In genomic region chr1:16897653-16898052, GRCh38 we compare ENCODE assay signal across 10 cellular contexts. TPM values are rescaled to one million over a fixed set of nuclear protein-coding genes. Genes with fewer than 3 reads are reported as not detected.
DNase-seq lines count a peak whose midpoint lies in the region; ATAC-seq and TF ChIP-seq lines count a peak whose summit lies in the region.
"Not testable (repeated sequence)": the region's sequence is repeated elsewhere in the genome, so short reads cannot be mapped to it uniquely, and the experiment has no call there.
"Had no signal": no experiment of that assay in that cellular context is flagged by ENCODE, and none has a peak within 500 bp of the region (broad histone marks: within the 10 kb centered on the region; RNA-seq: fewer than 3 reads in every experiment).

No MANE protein-coding gene starts in this region.

- not testable (repeated sequence) for DNase-seq in HCT116 (ENCODE audit: low read depth, low spot score); T-cell; activated CD4-positive, alpha-beta T cell treated with anti-CD3 and anti-CD28 coated beads, Interleukin-2, amount 10 ng/mL, durations not matched to agents 7 days and 5 days; activated T-helper 2 cell treated with anti-CD3 and anti-CD28 coated beads, Interferon-gamma antibody, Interleukin-2, Interleukin-4, amounts not matched to agents 10 μg/mL and 5 μg/mL and 100 μg/mL, durations not matched to agents 14 hours and 24 hours and 36 hours (ENCODE audit: low spot score); naive thymus-derived CD4-positive, alpha-beta T cell
- peak; percentile 79 for DNase-seq in mammary epithelial cell

- not testable (repeated sequence) for H3K9me3 Mint-ChIP-seq in T-cell; activated CD4-positive, alpha-beta T cell treated with anti-CD3 and anti-CD28 coated beads, Interleukin-2, amount 10 ng/mL, durations not matched to agents 7 days and 5 days; activated T-helper 2 cell treated with anti-CD3 and anti-CD28 coated beads, Interferon-gamma antibody, Interleukin-2, Interleukin-4, amounts not matched to agents 10 μg/mL and 5 μg/mL and 100 μg/mL, durations not matched to agents 14 hours and 24 hours and 36 hours; naive thymus-derived CD4-positive, alpha-beta T cell; stimulated activated naive CD8-positive, alpha-beta T cell treated with anti-CD3 and anti-CD28 coated beads, Interleukin-15, Interleukin-2, amounts not matched to agents 100 ng/mL and 50 ng/mL, for 24 hours

- RAD21 ChIA-PET in HCT116 (lab: Charles Lee; ENCODE audit: low non-redundant PET in 1 of 2, low total read pairs in 2 of 2, uncharacterized antibody in 2 of 2, unreplicated experiment in 2 of 2): not testable (repeated sequence)

- POLR2A ChIA-PET in HCT116 (lab: Charles Lee): not testable (repeated sequence)
- POLR2A ChIA-PET in T-cell (lab: Charles Lee): interaction anchor here in 1 of 2 donors (0.6 kb wide), 1 partner anchor 154 kb away, joined by 3 read pairs; no protein-coding TSS in a partner anchor
- POLR2A ChIA-PET in activated CD4-positive, alpha-beta T cell treated with anti-CD3 and anti-CD28 coated beads, Interleukin-2, amount 10 ng/mL, durations not matched to agents 7 days and 5 days (lab: Charles Lee): interaction anchor here (0.6 kb wide), 1 partner anchor 8 kb away, joined by 7 read pairs; no protein-coding TSS in a partner anchor
- POLR2A ChIA-PET in naive thymus-derived CD4-positive, alpha-beta T cell (lab: Charles Lee): interaction anchor here (0.7 to 1.0 kb wide), 3 partner anchors 10 to 156 kb away, joined by 3 read pairs; partner anchors contain the start of gene SDHB

- TF ChIP-seq RAD21 in HCT116 (IDR thresholded peaks at IDR 0.05; ENCODE audit: low read depth): not testable (repeated sequence)

- BruUV-seq in HCT116 (replicated peaks; lab: Mats Ljungman, UMichigan); mammary epithelial cell (replicated peaks; lab: Mats Ljungman, UMichigan): not testable (repeated sequence)

- not testable (repeated sequence) for H4K20me1 ChIP-seq in HCT116 (ENCODE audit: insufficient read depth); mammary epithelial cell (ENCODE audit: insufficient read depth, low read length)

- H3K4me3 Mint-ChIP-seq in T-cell: peak overlapping the region; percentile 65 to 84 (median 73)
- H3K4me3 Mint-ChIP-seq in activated CD4-positive, alpha-beta T cell treated with anti-CD3 and anti-CD28 coated beads, Interleukin-2, amount 10 ng/mL, durations not matched to agents 7 days and 5 days: peak overlapping the region; percentile 48
- peak overlapping the region; percentile 79 for H3K4me3 Mint-ChIP-seq in activated T-helper 2 cell treated with anti-CD3 and anti-CD28 coated beads, Interferon-gamma antibody, Interleukin-2, Interleukin-4, amounts not matched to agents 10 μg/mL and 5 μg/mL and 100 μg/mL, durations not matched to agents 14 hours and 24 hours and 36 hours (ENCODE audit: low read depth)
- peak overlapping the region in 9 of 10 donors; percentile 3 to 83 (median 75) for H3K4me3 Mint-ChIP-seq in naive thymus-derived CD4-positive, alpha-beta T cell
- H3K4me3 Mint-ChIP-seq in stimulated activated naive CD8-positive, alpha-beta T cell treated with anti-CD3 and anti-CD28 coated beads, Interleukin-15, Interleukin-2, amounts not matched to agents 100 ng/mL and 50 ng/mL, for 24 hours: peak overlapping the region; percentile 48

- not testable (repeated sequence) for H3K4me2 ChIP-seq in HCT116 (ENCODE audit: low read length); mammary epithelial cell (ENCODE audit: insufficient read depth, low read depth, low read length)

- 93% methylated on average over 1 of the region's 1 CpG for WGBS in mammary epithelial cell (ENCODE audit: low coverage, missing lambda C conversion rate)

- CTCF ChIA-PET in HCT116 (lab: Charles Lee): interaction anchor here (0.9 kb wide), 1 partner anchor 277 kb away, joined by 4 read pairs; no protein-coding TSS in a partner anchor
- CTCF ChIA-PET in T-cell (lab: Charles Lee); mammary epithelial cell (lab: Charles Lee; ENCODE audit: low non-redundant PET); naive thymus-derived CD4-positive, alpha-beta T cell (lab: Charles Lee): not testable (repeated sequence)
- CTCF ChIA-PET in activated CD4-positive, alpha-beta T cell treated with anti-CD3 and anti-CD28 coated beads, Interleukin-2, amount 10 ng/mL, durations not matched to agents 7 days and 5 days (lab: Charles Lee): interaction anchor here (0.6 kb wide), 1 partner anchor 1537 kb away, joined by 4 read pairs; no protein-coding TSS in a partner anchor

- H3K27me3 ChIP-seq in HCT116 (ENCODE audit: insufficient read depth, low read length); mammary epithelial cell (ENCODE audit: insufficient read depth, low read length); naive thymus-derived CD4-positive, alpha-beta T cell (ENCODE audit: control insufficient read depth in 2 of 2, insufficient read depth in 2 of 2, low read length in 2 of 2): not testable (repeated sequence)

- not testable (repeated sequence) for H3K27me3 Mint-ChIP-seq in T-cell; activated CD4-positive, alpha-beta T cell treated with anti-CD3 and anti-CD28 coated beads, Interleukin-2, amount 10 ng/mL, durations not matched to agents 7 days and 5 days; activated T-helper 2 cell treated with anti-CD3 and anti-CD28 coated beads, Interferon-gamma antibody, Interleukin-2, Interleukin-4, amounts not matched to agents 10 μg/mL and 5 μg/mL and 100 μg/mL, durations not matched to agents 14 hours and 24 hours and 36 hours (ENCODE audit: low read depth); stimulated activated naive CD8-positive, alpha-beta T cell treated with anti-CD3 and anti-CD28 coated beads, Interleukin-15, Interleukin-2, amounts not matched to agents 100 ng/mL and 50 ng/mL, for 24 hours
- H3K27me3 Mint-ChIP-seq in naive thymus-derived CD4-positive, alpha-beta T cell: peaks cover 0 to 16% (median 0%) of the 10 kb centered on the region in 5 donors

- not testable (repeated sequence) for ATAC-seq in HCT116; T-cell (replicated peaks in 1 of 4); naive thymus-derived CD4-positive, alpha-beta T cell

- in situ Hi-C loops in mammary epithelial cell (cut with MboI; ENCODE audit: low sequenced_read_pairs in 2 of 2): not testable (repeated sequence)

- H3K27ac ChIP-seq in C4-2B (peak overlapping the region; percentile 73), HCT116 (ENCODE audit: low read depth, low read length) (peak overlapping the region; percentile 90; the same call in 1 of the 2 replicates)
- H3K27ac ChIP-seq in mammary epithelial cell (ENCODE audit: insufficient read depth, low read depth, low read length); naive thymus-derived CD4-positive, alpha-beta T cell (ENCODE audit: low read depth, low read length): not testable (repeated sequence)

- dilution Hi-C loops in mammary epithelial cell (cut with HindIII; ENCODE audit: low sequenced_read_pairs): not testable (repeated sequence)

- not testable (repeated sequence) for TF ChIP-seq CTCF in C4-2B (conservative IDR thresholded peaks at IDR 0.05); HCT116 (IDR thresholded peaks at IDR 0.05 in 2 of 3, conservative IDR thresholded peaks at IDR 0.05 in 1 of 3; ENCODE audit: borderline replicate concordance in 1 of 3, insufficient read depth in 1 of 3, low read depth in 2 of 3, low read length in 2 of 3); mammary epithelial cell (conservative IDR thresholded peaks at IDR 0.05 in 1 of 2, IDR thresholded peaks at IDR 0.05 in 1 of 2; ENCODE audit: extremely low read depth in 1 of 2, insufficient read depth in 1 of 2, low read depth in 1 of 2, low read length in 2 of 2)

- H3K36me3 ChIP-seq in HCT116 (ENCODE audit: control insufficient read depth in 1 of 2, insufficient read depth in 2 of 2, low read length in 2 of 2); mammary epithelial cell (ENCODE audit: insufficient read depth, low read length); naive thymus-derived CD4-positive, alpha-beta T cell (ENCODE audit: control insufficient read depth in 2 of 3, insufficient read depth in 3 of 3, low read length in 3 of 3): not testable (repeated sequence)

- peaks cover 40 to 55% (median 42%) of the 10 kb centered on the region in 3 donors for H3K4me1 Mint-ChIP-seq in T-cell
- H3K4me1 Mint-ChIP-seq in activated CD4-positive, alpha-beta T cell treated with anti-CD3 and anti-CD28 coated beads, Interleukin-2, amount 10 ng/mL, durations not matched to agents 7 days and 5 days: peaks cover 54% of the 10 kb centered on the region
- H3K4me1 Mint-ChIP-seq in activated T-helper 2 cell treated with anti-CD3 and anti-CD28 coated beads, Interferon-gamma antibody, Interleukin-2, Interleukin-4, amounts not matched to agents 10 μg/mL and 5 μg/mL and 100 μg/mL, durations not matched to agents 14 hours and 24 hours and 36 hours (ENCODE audit: low read depth): peaks cover 31% of the 10 kb centered on the region
- H3K4me1 Mint-ChIP-seq in naive thymus-derived CD4-positive, alpha-beta T cell: peaks cover 31 to 55% (median 52%) of the 10 kb centered on the region in 7 donors
- peaks cover 56% of the 10 kb centered on the region for H3K4me1 Mint-ChIP-seq in stimulated activated naive CD8-positive, alpha-beta T cell treated with anti-CD3 and anti-CD28 coated beads, Interleukin-15, Interleukin-2, amounts not matched to agents 100 ng/mL and 50 ng/mL, for 24 hours (ENCODE audit: low read depth)

- not testable (repeated sequence) for TF ChIP-seq POLR2A in HCT116 (IDR thresholded peaks at IDR 0.05; ENCODE audit: borderline replicate concordance, extremely low read depth, insufficient read depth, insufficient read length)

- H3K9me2 ChIP-seq in HCT116 (ENCODE audit: insufficient read depth): not testable (repeated sequence)

- H3K79me2 ChIP-seq in HCT116 (ENCODE audit: insufficient read depth, low read length); mammary epithelial cell (ENCODE audit: insufficient read depth, low read length): not testable (repeated sequence)

- peaks cover 12 to 33% of the 10 kb centered on the region in 2 experiments for H3K4me1 ChIP-seq in HCT116 (ENCODE audit: control insufficient read depth in 1 of 2, insufficient read depth in 2 of 2, low read length in 2 of 2)
- H3K4me1 ChIP-seq in mammary epithelial cell (ENCODE audit: insufficient read depth, low read length); naive thymus-derived CD4-positive, alpha-beta T cell (ENCODE audit: control insufficient read depth in 2 of 2, insufficient read depth in 2 of 2, low read length in 2 of 2): not testable (repeated sequence)

- H3K4me3 ChIP-seq in HCT116 (replicated peaks in 1 of 2; ENCODE audit: low read depth in 1 of 2, low read length in 2 of 2); mammary epithelial cell (replicated peaks in 1 of 3; ENCODE audit: insufficient read depth in 1 of 3, low read depth in 2 of 3, low read length in 3 of 3); naive thymus-derived CD4-positive, alpha-beta T cell (ENCODE audit: low read length): not testable (repeated sequence)

- not testable (repeated sequence) for H3K9me3 ChIP-seq in HCT116 (ENCODE audit: control insufficient read depth in 1 of 2, insufficient read depth in 1 of 2, low read depth in 1 of 2, low read length in 2 of 2); mammary epithelial cell (replicated peaks; ENCODE audit: insufficient read depth, low read length); naive thymus-derived CD4-positive, alpha-beta T cell (ENCODE audit: control insufficient read depth in 2 of 3, low read length in 3 of 3)

- peak overlapping the region; percentile 93 to 100 for H3K27ac Mint-ChIP-seq in T-cell
- peak overlapping the region; percentile 83 for H3K27ac Mint-ChIP-seq in activated CD4-positive, alpha-beta T cell treated with anti-CD3 and anti-CD28 coated beads, Interleukin-2, amount 10 ng/mL, durations not matched to agents 7 days and 5 days
- H3K27ac Mint-ChIP-seq in activated T-helper 2 cell treated with anti-CD3 and anti-CD28 coated beads, Interferon-gamma antibody, Interleukin-2, Interleukin-4, amounts not matched to agents 10 μg/mL and 5 μg/mL and 100 μg/mL, durations not matched to agents 14 hours and 24 hours and 36 hours: peak overlapping the region; percentile 81
- H3K27ac Mint-ChIP-seq in naive thymus-derived CD4-positive, alpha-beta T cell: peak overlapping the region; percentile 26 to 100 (median 86)
- peak overlapping the region; percentile 77 for H3K27ac Mint-ChIP-seq in stimulated activated naive CD8-positive, alpha-beta T cell treated with anti-CD3 and anti-CD28 coated beads, Interleukin-15, Interleukin-2, amounts not matched to agents 100 ng/mL and 50 ng/mL, for 24 hours

- not testable (repeated sequence) for H2AFZ ChIP-seq in HCT116 (ENCODE audit: low read depth, low read length, poor library complexity, severe bottlenecking); mammary epithelial cell (ENCODE audit: low read depth, low read length)

- intact Hi-C loops in HCT116 (cut with micrococcal nuclease); activated T-helper 2 cell treated with anti-CD3 and anti-CD28 coated beads, Interferon-gamma antibody, Interleukin-2, Interleukin-4, amounts not matched to agents 10 μg/mL and 5 μg/mL and 100 μg/mL, durations not matched to agents 14 hours and 24 hours and 36 hours (cut with micrococcal nuclease); mammary epithelial cell (cut with micrococcal nuclease): not testable (repeated sequence)
- intact Hi-C loops in naive thymus-derived CD4-positive, alpha-beta T cell (cut with micrococcal nuclease): loop anchor here in 1 of 2 donors (5.0 kb wide), 1 partner anchor 385 kb away; the partner anchor contains the start of gene RNU1-1

- H3K36me3 Mint-ChIP-seq in T-cell; activated CD4-positive, alpha-beta T cell treated with anti-CD3 and anti-CD28 coated beads, Interleukin-2, amount 10 ng/mL, durations not matched to agents 7 days and 5 days (ENCODE audit: low read depth); activated T-helper 2 cell treated with anti-CD3 and anti-CD28 coated beads, Interferon-gamma antibody, Interleukin-2, Interleukin-4, amounts not matched to agents 10 μg/mL and 5 μg/mL and 100 μg/mL, durations not matched to agents 14 hours and 24 hours and 36 hours (ENCODE audit: low read depth); naive thymus-derived CD4-positive, alpha-beta T cell; stimulated activated naive CD8-positive, alpha-beta T cell treated with anti-CD3 and anti-CD28 coated beads, Interleukin-15, Interleukin-2, amounts not matched to agents 100 ng/mL and 50 ng/mL, for 24 hours (ENCODE audit: low read depth): not testable (repeated sequence)

- not testable (repeated sequence) for H3K9ac ChIP-seq in HCT116 (ENCODE audit: low read length); mammary epithelial cell (ENCODE audit: insufficient read depth, low read length)

RNA-seq across cellular contexts. Expression of gene RNU1-2, which starts 1.9 kb away (rescaled TPM):
- total RNA-seq in HCT116 (2021; ENCODE audit: unreplicated experiment) (1,685 TPM), T-cell (1,000 to 10,000 TPM; 2,148 to 4,743 (median 3,650) TPM), mammary epithelial cell (1,000 to 10,000 TPM in 1 of 2 donors, under 1 TPM in 1; under 0.01 to 1,042 TPM)
- polyA plus RNA-seq in HCT116 (2012): 8.8 and 29.6 TPM in 2 replicates
- 1,000 to 10,000 TPM; 2,316 to 2,477 TPM for total RNA-seq in activated CD4-positive, alpha-beta T cell treated with anti-CD3 and anti-CD28 coated beads, Interleukin-2, amount 10 ng/mL, durations not matched to agents 7 days and 5 days
- total RNA-seq in activated T-helper 2 cell treated with anti-CD3 and anti-CD28 coated beads, Interferon-gamma antibody, Interleukin-2, Interleukin-4, amounts not matched to agents 10 μg/mL and 5 μg/mL and 100 μg/mL, durations not matched to agents 14 hours and 24 hours and 36 hours: 2,033 and 2,369 TPM in 2 replicates
- polyA plus RNA-seq in mammary epithelial cell: not detected
- polyA minus RNA-seq in mammary epithelial cell: under 0.01 TPM
- total RNA-seq in naive thymus-derived CD4-positive, alpha-beta T cell: 1,000 to 10,000 TPM; 2,341 to 4,458 (median 3,337) TPM
- not detected for polyA plus RNA-seq in naive thymus-derived CD4-positive, alpha-beta T cell
- polyA plus RNA-seq: cardiac muscle cell, lung had no signal

RNA-seq across cellular contexts. Expression of gene CROCC, which starts 24.1 kb away (rescaled TPM):
- 30.1 TPM for total RNA-seq in HCT116 (2021; ENCODE audit: unreplicated experiment)
- 17.8 and 19.2 TPM in 2 replicates for polyA plus RNA-seq in HCT116 (2012)
- 100 to 1,000 TPM in 1 of 5 donors, 10 to 100 TPM in 4; 59.3 to 104 (median 86.4) TPM for total RNA-seq in T-cell
- total RNA-seq in activated CD4-positive, alpha-beta T cell treated with anti-CD3 and anti-CD28 coated beads, Interleukin-2, amount 10 ng/mL, durations not matched to agents 7 days and 5 days: 10 to 100 TPM; 30.7 to 37.3 TPM
- 25.7 and 28.6 TPM in 2 replicates for total RNA-seq in activated T-helper 2 cell treated with anti-CD3 and anti-CD28 coated beads, Interferon-gamma antibody, Interleukin-2, Interleukin-4, amounts not matched to agents 10 μg/mL and 5 μg/mL and 100 μg/mL, durations not matched to agents 14 hours and 24 hours and 36 hours
- total RNA-seq in mammary epithelial cell: 10 to 100 TPM in 1 of 2 donors, 1 to 10 TPM in 1; 7.2 to 16.4 TPM
- polyA plus RNA-seq in mammary epithelial cell: 4.6 TPM
- polyA minus RNA-seq in mammary epithelial cell: 0.83 TPM
- 10 to 100 TPM; 33.8 to 84.8 (median 62.7) TPM for total RNA-seq in naive thymus-derived CD4-positive, alpha-beta T cell
- polyA plus RNA-seq in naive thymus-derived CD4-positive, alpha-beta T cell: 1 to 10 TPM; 1.4 to 6.8 TPM
